Comparison of ENCODE assay signal across 1 cellular context in the genomic region with DNA sequence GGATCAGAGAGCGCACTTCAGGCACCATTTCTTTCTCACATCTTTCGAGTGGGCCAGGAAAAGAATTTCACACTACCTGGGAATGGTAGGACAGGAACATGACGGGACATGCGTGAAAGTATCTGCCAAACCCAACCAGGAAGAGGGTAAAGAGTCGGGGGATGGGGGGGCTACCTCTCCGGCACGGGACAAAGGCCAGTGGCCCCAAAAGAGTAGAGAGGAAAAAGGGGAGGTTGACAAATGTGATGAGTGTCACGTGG.
TF ChIP-seq lines count a peak whose summit lies in the region.

No MANE protein-coding gene starts in this region.

TF ChIP-seq in HepG2, 621 proteins besides CTCF, POLR2A, EP300 and RAD21:
- no peak for TF ChIP-seq MIER2 (CRISPR knock-in tag; IDR thresholded peaks at IDR 0.05)
- no peak for TF ChIP-seq GATAD2A (CRISPR knock-in tag; IDR thresholded peaks at IDR 0.05)
- TF ChIP-seq, protein P1, sequence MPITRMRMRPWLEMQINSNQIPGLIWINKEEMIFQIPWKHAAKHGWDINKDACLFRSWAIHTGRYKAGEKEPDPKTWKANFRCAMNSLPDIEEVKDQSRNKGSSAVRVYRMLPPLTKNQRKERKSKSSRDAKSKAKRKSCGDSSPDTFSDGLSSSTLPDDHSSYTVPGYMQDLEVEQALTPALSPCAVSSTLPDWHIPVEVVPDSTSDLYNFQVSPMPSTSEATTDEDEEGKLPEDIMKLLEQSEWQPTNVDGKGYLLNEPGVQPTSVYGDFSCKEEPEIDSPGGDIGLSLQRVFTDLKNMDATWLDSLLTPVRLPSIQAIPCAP (CRISPR knock-in tag; IDR thresholded peaks at IDR 0.05; ENCODE audit: low read depth): no peak
- TF ChIP-seq ZNF598 (CRISPR knock-in tag; IDR thresholded peaks at IDR 0.05; ENCODE audit: borderline replicate concordance): no peak
- no peak for TF ChIP-seq ONECUT2 (CRISPR knock-in tag; IDR thresholded peaks at IDR 0.05)
- 0 out of 2 replicates have a peak, but pooled peaks have one; percentile 32 for TF ChIP-seq TARDBP (CRISPR knock-in tag; IDR thresholded peaks at IDR 0.05)
- no peak for TF ChIP-seq ZZZ3 (CRISPR knock-in tag; IDR thresholded peaks at IDR 0.05; ENCODE audit: borderline replicate concordance)
- TF ChIP-seq ZNF282 (IDR thresholded peaks at IDR 0.05; ENCODE audit: partially characterized antibody): no peak
- no peak for TF ChIP-seq NR3C1 (CRISPR knock-in tag; IDR thresholded peaks at IDR 0.05)
- no peak for TF ChIP-seq FOXK2 (IDR thresholded peaks at IDR 0.05)
- TF ChIP-seq, protein P2, sequence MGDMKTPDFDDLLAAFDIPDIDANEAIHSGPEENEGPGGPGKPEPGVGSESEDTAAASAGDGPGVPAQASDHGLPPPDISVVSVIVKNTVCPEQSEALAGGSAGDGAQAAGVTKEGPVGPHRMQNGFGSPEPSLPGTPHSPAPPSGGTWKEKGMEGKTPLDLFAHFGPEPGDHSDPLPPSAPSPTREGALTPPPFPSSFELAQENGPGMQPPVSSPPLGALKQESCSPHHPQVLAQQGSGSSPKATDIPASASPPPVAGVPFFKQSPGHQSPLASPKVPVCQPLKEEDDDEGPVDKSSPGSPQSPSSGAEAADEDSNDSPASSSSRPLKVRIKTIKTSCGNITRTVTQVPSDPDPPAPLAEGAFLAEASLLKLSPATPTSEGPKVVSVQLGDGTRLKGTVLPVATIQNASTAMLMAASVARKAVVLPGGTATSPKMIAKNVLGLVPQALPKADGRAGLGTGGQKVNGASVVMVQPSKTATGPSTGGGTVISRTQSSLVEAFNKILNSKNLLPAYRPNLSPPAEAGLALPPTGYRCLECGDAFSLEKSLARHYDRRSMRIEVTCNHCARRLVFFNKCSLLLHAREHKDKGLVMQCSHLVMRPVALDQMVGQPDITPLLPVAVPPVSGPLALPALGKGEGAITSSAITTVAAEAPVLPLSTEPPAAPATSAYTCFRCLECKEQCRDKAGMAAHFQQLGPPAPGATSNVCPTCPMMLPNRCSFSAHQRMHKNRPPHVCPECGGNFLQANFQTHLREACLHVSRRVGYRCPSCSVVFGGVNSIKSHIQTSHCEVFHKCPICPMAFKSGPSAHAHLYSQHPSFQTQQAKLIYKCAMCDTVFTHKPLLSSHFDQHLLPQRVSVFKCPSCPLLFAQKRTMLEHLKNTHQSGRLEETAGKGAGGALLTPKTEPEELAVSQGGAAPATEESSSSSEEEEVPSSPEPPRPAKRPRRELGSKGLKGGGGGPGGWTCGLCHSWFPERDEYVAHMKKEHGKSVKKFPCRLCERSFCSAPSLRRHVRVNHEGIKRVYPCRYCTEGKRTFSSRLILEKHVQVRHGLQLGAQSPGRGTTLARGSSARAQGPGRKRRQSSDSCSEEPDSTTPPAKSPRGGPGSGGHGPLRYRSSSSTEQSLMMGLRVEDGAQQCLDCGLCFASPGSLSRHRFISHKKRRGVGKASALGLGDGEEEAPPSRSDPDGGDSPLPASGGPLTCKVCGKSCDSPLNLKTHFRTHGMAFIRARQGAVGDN (CRISPR knock-in tag; IDR thresholded peaks at IDR 0.05): no peak
- no peak for TF ChIP-seq ZNF766 (CRISPR knock-in tag; IDR thresholded peaks at IDR 0.05; ENCODE audit: borderline replicate concordance)
- TF ChIP-seq, protein P3, sequence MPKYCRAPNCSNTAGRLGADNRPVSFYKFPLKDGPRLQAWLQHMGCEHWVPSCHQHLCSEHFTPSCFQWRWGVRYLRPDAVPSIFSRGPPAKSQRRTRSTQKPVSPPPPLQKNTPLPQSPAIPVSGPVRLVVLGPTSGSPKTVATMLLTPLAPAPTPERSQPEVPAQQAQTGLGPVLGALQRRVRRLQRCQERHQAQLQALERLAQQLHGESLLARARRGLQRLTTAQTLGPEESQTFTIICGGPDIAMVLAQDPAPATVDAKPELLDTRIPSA (CRISPR knock-in tag; IDR thresholded peaks at IDR 0.05; ENCODE audit: borderline replicate concordance): no peak
- TF ChIP-seq HNRNPUL1 (IDR thresholded peaks at IDR 0.05; ENCODE audit: low read depth, low read length): no peak
- TF ChIP-seq CENPX (CRISPR knock-in tag; IDR thresholded peaks at IDR 0.05): no peak
- no peak for TF ChIP-seq SETDB1 (CRISPR knock-in tag; IDR thresholded peaks at IDR 0.05; ENCODE audit: borderline replicate concordance)
- TF ChIP-seq, protein P4, sequence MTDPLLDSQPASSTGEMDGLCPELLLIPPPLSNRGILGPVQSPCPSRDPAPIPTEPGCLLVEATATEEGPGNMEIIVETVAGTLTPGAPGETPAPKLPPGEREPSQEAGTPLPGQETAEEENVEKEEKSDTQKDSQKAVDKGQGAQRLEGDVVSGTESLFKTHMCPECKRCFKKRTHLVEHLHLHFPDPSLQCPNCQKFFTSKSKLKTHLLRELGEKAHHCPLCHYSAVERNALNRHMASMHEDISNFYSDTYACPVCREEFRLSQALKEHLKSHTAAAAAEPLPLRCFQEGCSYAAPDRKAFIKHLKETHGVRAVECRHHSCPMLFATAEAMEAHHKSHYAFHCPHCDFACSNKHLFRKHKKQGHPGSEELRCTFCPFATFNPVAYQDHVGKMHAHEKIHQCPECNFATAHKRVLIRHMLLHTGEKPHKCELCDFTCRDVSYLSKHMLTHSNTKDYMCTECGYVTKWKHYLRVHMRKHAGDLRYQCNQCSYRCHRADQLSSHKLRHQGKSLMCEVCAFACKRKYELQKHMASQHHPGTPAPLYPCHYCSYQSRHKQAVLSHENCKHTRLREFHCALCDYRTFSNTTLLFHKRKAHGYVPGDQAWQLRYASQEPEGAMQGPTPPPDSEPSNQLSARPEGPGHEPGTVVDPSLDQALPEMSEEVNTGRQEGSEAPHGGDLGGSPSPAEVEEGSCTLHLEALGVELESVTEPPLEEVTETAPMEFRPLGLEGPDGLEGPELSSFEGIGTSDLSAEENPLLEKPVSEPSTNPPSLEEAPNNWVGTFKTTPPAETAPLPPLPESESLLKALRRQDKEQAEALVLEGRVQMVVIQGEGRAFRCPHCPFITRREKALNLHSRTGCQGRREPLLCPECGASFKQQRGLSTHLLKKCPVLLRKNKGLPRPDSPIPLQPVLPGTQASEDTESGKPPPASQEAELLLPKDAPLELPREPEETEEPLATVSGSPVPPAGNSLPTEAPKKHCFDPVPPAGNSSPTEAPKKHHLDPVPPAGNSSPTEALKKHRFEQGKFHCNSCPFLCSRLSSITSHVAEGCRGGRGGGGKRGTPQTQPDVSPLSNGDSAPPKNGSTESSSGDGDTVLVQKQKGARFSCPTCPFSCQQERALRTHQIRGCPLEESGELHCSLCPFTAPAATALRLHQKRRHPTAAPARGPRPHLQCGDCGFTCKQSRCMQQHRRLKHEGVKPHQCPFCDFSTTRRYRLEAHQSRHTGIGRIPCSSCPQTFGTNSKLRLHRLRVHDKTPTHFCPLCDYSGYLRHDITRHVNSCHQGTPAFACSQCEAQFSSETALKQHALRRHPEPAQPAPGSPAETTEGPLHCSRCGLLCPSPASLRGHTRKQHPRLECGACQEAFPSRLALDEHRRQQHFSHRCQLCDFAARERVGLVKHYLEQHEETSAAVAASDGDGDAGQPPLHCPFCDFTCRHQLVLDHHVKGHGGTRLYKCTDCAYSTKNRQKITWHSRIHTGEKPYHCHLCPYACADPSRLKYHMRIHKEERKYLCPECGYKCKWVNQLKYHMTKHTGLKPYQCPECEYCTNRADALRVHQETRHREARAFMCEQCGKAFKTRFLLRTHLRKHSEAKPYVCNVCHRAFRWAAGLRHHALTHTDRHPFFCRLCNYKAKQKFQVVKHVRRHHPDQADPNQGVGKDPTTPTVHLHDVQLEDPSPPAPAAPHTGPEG (CRISPR knock-in tag; IDR thresholded peaks at IDR 0.05): 0 out of 2 replicates have a peak, but pooled peaks have one; percentile 33
- 0 out of 2 replicates have a peak, but pooled peaks have one; percentile 35 for TF ChIP-seq HOXA5 (CRISPR knock-in tag; IDR thresholded peaks at IDR 0.05)
- no peak for TF ChIP-seq ZKSCAN1 (IDR thresholded peaks at IDR 0.05; ENCODE audit: low read length)
- TF ChIP-seq GFI1 (CRISPR knock-in tag; IDR thresholded peaks at IDR 0.05; ENCODE audit: borderline replicate concordance): no peak
- no peak for TF ChIP-seq FIP1L1 (IDR thresholded peaks at IDR 0.05; ENCODE audit: borderline replicate concordance, insufficient read depth, low read depth, low read length)
- TF ChIP-seq NR2F1 (CRISPR knock-in tag; IDR thresholded peaks at IDR 0.05): no peak
- TF ChIP-seq ZNF44 (CRISPR knock-in tag; IDR thresholded peaks at IDR 0.05): no peak
- no peak for TF ChIP-seq GPN1 (CRISPR knock-in tag; IDR thresholded peaks at IDR 0.05; ENCODE audit: borderline replicate concordance)
- no peak for TF ChIP-seq TBP (CRISPR knock-in tag; IDR thresholded peaks at IDR 0.05)
- TF ChIP-seq ZEB1 (IDR thresholded peaks at IDR 0.05; ENCODE audit: insufficient replicate concordance, low read depth): no peak
- TF ChIP-seq ZNF501 (CRISPR knock-in tag; IDR thresholded peaks at IDR 0.05): peak; percentile 64; the same call in 1 of the 2 replicates
- TF ChIP-seq ZNF20 (CRISPR knock-in tag; IDR thresholded peaks at IDR 0.05): no peak
- no peak for TF ChIP-seq LCORL (IDR thresholded peaks at IDR 0.05)
- no peak for TF ChIP-seq LCORL (CRISPR knock-in tag; IDR thresholded peaks at IDR 0.05)
- peak; percentile 25; the same call in 1 of the 2 replicates for TF ChIP-seq NRL (CRISPR knock-in tag; IDR thresholded peaks at IDR 0.05; ENCODE audit: borderline replicate concordance)
- TF ChIP-seq, protein P5, sequence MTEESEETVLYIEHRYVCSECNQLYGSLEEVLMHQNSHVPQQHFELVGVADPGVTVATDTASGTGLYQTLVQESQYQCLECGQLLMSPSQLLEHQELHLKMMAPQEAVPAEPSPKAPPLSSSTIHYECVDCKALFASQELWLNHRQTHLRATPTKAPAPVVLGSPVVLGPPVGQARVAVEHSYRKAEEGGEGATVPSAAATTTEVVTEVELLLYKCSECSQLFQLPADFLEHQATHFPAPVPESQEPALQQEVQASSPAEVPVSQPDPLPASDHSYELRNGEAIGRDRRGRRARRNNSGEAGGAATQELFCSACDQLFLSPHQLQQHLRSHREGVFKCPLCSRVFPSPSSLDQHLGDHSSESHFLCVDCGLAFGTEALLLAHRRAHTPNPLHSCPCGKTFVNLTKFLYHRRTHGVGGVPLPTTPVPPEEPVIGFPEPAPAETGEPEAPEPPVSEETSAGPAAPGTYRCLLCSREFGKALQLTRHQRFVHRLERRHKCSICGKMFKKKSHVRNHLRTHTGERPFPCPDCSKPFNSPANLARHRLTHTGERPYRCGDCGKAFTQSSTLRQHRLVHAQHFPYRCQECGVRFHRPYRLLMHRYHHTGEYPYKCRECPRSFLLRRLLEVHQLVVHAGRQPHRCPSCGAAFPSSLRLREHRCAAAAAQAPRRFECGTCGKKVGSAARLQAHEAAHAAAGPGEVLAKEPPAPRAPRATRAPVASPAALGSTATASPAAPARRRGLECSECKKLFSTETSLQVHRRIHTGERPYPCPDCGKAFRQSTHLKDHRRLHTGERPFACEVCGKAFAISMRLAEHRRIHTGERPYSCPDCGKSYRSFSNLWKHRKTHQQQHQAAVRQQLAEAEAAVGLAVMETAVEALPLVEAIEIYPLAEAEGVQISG (CRISPR knock-in tag; IDR thresholded peaks at IDR 0.05): 0 out of 2 replicates have a peak, but pooled peaks have one; percentile 12
- no peak for TF ChIP-seq RARG (CRISPR knock-in tag; IDR thresholded peaks at IDR 0.05; ENCODE audit: low read depth)
- TF ChIP-seq FOXC1 (CRISPR knock-in tag; IDR thresholded peaks at IDR 0.05; ENCODE audit: borderline replicate concordance): 0 out of 2 replicates have a peak, but pooled peaks have one; percentile 43
